In the genomic region with DNA sequence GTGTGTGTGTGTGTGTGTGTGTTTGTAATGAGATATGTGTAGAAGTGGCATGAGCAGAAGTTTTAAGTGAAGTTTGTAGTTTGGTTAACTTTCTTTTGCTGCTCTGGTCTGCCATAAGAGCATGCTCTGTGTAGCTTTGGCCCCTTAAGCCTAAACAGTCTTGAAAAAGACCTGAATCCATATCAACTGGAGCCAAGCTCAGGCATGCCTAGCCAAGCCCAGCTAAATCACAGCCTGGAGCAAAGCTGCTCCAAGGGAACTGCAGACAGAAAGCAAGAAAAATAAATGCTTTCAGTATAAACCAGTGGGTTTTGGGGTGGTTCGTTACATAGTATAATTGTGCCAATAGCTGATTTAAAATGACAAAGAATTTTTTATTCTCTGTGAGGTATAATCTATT, we compare ENCODE assay signal across 2 cellular contexts.
TF ChIP-seq lines count a peak whose summit lies in the region.

No MANE protein-coding gene starts in this region.

TF ChIP-seq in GM23338, 12 proteins besides CTCF, POLR2A, EP300 and RAD21 (continued from another document and continues in another):
- TF ChIP-seq, protein P1, sequence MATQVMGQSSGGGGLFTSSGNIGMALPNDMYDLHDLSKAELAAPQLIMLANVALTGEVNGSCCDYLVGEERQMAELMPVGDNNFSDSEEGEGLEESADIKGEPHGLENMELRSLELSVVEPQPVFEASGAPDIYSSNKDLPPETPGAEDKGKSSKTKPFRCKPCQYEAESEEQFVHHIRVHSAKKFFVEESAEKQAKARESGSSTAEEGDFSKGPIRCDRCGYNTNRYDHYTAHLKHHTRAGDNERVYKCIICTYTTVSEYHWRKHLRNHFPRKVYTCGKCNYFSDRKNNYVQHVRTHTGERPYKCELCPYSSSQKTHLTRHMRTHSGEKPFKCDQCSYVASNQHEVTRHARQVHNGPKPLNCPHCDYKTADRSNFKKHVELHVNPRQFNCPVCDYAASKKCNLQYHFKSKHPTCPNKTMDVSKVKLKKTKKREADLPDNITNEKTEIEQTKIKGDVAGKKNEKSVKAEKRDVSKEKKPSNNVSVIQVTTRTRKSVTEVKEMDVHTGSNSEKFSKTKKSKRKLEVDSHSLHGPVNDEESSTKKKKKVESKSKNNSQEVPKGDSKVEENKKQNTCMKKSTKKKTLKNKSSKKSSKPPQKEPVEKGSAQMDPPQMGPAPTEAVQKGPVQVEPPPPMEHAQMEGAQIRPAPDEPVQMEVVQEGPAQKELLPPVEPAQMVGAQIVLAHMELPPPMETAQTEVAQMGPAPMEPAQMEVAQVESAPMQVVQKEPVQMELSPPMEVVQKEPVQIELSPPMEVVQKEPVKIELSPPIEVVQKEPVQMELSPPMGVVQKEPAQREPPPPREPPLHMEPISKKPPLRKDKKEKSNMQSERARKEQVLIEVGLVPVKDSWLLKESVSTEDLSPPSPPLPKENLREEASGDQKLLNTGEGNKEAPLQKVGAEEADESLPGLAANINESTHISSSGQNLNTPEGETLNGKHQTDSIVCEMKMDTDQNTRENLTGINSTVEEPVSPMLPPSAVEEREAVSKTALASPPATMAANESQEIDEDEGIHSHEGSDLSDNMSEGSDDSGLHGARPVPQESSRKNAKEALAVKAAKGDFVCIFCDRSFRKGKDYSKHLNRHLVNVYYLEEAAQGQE (IDR thresholded peaks at IDR 0.05; ENCODE audit: unreplicated experiment): no peak
- TF ChIP-seq EZH2phosphoT487 (IDR thresholded peaks at IDR 0.05; ENCODE audit: unreplicated experiment): no peak
- no peak for TF ChIP-seq ZNF114 (CRISPR knock-in tag; IDR thresholded peaks at IDR 0.05)
- TF ChIP-seq, protein P2, sequence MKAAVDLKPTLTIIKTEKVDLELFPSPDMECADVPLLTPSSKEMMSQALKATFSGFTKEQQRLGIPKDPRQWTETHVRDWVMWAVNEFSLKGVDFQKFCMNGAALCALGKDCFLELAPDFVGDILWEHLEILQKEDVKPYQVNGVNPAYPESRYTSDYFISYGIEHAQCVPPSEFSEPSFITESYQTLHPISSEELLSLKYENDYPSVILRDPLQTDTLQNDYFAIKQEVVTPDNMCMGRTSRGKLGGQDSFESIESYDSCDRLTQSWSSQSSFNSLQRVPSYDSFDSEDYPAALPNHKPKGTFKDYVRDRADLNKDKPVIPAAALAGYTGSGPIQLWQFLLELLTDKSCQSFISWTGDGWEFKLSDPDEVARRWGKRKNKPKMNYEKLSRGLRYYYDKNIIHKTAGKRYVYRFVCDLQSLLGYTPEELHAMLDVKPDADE (IDR thresholded peaks at IDR 0.05): no peak
- TF ChIP-seq, protein P3, sequence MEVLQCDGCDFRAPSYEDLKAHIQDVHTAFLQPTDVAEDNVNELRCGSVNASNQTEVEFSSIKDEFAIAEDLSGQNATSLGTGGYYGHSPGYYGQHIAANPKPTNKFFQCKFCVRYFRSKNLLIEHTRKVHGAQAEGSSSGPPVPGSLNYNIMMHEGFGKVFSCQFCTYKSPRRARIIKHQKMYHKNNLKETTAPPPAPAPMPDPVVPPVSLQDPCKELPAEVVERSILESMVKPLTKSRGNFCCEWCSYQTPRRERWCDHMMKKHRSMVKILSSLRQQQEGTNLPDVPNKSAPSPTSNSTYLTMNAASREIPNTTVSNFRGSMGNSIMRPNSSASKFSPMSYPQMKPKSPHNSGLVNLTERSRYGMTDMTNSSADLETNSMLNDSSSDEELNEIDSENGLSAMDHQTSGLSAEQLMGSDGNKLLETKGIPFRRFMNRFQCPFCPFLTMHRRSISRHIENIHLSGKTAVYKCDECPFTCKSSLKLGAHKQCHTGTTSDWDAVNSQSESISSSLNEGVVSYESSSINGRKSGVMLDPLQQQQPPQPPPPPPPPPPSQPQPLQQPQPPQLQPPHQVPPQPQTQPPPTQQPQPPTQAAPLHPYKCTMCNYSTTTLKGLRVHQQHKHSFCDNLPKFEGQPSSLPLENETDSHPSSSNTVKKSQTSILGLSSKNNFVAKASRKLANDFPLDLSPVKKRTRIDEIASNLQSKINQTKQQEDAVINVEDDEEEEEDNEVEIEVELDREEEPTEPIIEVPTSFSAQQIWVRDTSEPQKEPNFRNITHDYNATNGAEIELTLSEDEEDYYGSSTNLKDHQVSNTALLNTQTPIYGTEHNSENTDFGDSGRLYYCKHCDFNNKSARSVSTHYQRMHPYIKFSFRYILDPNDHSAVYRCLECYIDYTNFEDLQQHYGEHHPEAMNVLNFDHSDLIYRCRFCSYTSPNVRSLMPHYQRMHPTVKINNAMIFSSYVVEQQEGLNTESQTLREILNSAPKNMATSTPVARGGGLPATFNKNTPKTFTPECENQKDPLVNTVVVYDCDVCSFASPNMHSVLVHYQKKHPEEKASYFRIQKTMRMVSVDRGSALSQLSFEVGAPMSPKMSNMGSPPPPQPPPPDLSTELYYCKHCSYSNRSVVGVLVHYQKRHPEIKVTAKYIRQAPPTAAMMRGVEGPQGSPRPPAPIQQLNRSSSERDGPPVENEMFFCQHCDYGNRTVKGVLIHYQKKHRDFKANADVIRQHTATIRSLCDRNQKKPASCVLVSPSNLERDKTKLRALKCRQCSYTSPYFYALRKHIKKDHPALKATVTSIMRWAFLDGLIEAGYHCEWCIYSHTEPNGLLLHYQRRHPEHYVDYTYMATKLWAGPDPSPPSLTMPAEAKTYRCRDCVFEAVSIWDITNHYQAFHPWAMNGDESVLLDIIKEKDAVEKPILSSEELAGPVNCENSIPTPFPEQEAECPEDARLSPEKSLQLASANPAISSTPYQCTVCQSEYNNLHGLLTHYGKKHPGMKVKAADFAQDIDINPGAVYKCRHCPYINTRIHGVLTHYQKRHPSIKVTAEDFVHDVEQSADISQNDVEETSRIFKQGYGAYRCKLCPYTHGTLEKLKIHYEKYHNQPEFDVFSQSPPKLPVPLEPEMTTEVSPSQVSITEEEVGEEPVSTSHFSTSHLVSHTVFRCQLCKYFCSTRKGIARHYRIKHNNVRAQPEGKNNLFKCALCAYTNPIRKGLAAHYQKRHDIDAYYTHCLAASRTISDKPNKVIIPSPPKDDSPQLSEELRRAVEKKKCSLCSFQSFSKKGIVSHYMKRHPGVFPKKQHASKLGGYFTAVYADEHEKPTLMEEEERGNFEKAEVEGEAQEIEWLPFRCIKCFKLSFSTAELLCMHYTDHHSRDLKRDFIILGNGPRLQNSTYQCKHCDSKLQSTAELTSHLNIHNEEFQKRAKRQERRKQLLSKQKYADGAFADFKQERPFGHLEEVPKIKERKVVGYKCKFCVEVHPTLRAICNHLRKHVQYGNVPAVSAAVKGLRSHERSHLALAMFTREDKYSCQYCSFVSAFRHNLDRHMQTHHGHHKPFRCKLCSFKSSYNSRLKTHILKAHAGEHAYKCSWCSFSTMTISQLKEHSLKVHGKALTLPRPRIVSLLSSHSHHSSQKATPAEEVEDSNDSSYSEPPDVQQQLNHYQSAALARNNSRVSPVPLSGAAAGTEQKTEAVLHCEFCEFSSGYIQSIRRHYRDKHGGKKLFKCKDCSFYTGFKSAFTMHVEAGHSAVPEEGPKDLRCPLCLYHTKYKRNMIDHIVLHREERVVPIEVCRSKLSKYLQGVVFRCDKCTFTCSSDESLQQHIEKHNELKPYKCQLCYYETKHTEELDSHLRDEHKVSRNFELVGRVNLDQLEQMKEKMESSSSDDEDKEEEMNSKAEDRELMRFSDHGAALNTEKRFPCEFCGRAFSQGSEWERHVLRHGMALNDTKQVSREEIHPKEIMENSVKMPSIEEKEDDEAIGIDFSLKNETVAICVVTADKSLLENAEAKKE (CRISPR knock-in tag; IDR thresholded peaks at IDR 0.05): no peak
- no peak for TF ChIP-seq ZNF331 (CRISPR knock-in tag; IDR thresholded peaks at IDR 0.05; ENCODE audit: low read depth)
- TF ChIP-seq STAT1 (IDR thresholded peaks at IDR 0.05; ENCODE audit: unreplicated experiment): no peak
- TF ChIP-seq CREB1 (CRISPR knock-in tag; IDR thresholded peaks at IDR 0.05; ENCODE audit: low read depth): no peak
- TF ChIP-seq EZH2 (IDR thresholded peaks at IDR 0.05; ENCODE audit: low read depth, unreplicated experiment): no peak
- TF ChIP-seq POLR2AphosphoS5 (IDR thresholded peaks at IDR 0.05; ENCODE audit: low read depth): no peak

TF ChIP-seq in WTC11, 78 proteins besides CTCF, POLR2A, EP300 and RAD21 (continued from another document and continues in another):
- TF ChIP-seq, protein P4, sequence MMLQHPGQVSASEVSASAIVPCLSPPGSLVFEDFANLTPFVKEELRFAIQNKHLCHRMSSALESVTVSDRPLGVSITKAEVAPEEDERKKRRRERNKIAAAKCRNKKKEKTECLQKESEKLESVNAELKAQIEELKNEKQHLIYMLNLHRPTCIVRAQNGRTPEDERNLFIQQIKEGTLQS (CRISPR knock-in tag; conservative IDR thresholded peaks at IDR 0.05): no peak
- TF ChIP-seq JAZF1 (CRISPR knock-in tag; IDR thresholded peaks at IDR 0.05) (no peak), ZNF219 (CRISPR knock-in tag; IDR thresholded peaks at IDR 0.05; ENCODE audit: borderline replicate concordance) (no peak), CREB1 (CRISPR knock-in tag; IDR thresholded peaks at IDR 0.05) (no peak), ETV6 (CRISPR knock-in tag; IDR thresholded peaks at IDR 0.05) (no peak)
- TF ChIP-seq, protein P5, sequence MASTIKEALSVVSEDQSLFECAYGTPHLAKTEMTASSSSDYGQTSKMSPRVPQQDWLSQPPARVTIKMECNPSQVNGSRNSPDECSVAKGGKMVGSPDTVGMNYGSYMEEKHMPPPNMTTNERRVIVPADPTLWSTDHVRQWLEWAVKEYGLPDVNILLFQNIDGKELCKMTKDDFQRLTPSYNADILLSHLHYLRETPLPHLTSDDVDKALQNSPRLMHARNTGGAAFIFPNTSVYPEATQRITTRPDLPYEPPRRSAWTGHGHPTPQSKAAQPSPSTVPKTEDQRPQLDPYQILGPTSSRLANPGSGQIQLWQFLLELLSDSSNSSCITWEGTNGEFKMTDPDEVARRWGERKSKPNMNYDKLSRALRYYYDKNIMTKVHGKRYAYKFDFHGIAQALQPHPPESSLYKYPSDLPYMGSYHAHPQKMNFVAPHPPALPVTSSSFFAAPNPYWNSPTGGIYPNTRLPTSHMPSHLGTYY (CRISPR knock-in tag; IDR thresholded peaks at IDR 0.05): no peak
- TF ChIP-seq, protein P6, sequence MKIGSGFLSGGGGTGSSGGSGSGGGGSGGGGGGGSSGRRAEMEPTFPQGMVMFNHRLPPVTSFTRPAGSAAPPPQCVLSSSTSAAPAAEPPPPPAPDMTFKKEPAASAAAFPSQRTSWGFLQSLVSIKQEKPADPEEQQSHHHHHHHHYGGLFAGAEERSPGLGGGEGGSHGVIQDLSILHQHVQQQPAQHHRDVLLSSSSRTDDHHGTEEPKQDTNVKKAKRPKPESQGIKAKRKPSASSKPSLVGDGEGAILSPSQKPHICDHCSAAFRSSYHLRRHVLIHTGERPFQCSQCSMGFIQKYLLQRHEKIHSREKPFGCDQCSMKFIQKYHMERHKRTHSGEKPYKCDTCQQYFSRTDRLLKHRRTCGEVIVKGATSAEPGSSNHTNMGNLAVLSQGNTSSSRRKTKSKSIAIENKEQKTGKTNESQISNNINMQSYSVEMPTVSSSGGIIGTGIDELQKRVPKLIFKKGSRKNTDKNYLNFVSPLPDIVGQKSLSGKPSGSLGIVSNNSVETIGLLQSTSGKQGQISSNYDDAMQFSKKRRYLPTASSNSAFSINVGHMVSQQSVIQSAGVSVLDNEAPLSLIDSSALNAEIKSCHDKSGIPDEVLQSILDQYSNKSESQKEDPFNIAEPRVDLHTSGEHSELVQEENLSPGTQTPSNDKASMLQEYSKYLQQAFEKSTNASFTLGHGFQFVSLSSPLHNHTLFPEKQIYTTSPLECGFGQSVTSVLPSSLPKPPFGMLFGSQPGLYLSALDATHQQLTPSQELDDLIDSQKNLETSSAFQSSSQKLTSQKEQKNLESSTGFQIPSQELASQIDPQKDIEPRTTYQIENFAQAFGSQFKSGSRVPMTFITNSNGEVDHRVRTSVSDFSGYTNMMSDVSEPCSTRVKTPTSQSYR (CRISPR knock-in tag; IDR thresholded peaks at IDR 0.05): no peak
- TF ChIP-seq, protein P7, sequence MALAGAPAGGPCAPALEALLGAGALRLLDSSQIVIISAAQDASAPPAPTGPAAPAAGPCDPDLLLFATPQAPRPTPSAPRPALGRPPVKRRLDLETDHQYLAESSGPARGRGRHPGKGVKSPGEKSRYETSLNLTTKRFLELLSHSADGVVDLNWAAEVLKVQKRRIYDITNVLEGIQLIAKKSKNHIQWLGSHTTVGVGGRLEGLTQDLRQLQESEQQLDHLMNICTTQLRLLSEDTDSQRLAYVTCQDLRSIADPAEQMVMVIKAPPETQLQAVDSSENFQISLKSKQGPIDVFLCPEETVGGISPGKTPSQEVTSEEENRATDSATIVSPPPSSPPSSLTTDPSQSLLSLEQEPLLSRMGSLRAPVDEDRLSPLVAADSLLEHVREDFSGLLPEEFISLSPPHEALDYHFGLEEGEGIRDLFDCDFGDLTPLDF (CRISPR knock-in tag; IDR thresholded peaks at IDR 0.05): no peak
- TF ChIP-seq, protein P8, sequence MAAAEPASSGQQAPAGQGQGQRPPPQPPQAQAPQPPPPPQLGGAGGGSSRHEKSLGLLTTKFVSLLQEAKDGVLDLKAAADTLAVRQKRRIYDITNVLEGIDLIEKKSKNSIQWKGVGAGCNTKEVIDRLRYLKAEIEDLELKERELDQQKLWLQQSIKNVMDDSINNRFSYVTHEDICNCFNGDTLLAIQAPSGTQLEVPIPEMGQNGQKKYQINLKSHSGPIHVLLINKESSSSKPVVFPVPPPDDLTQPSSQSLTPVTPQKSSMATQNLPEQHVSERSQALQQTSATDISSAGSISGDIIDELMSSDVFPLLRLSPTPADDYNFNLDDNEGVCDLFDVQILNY (CRISPR knock-in tag; IDR thresholded peaks at IDR 0.05): no peak
- TF ChIP-seq, protein P9, sequence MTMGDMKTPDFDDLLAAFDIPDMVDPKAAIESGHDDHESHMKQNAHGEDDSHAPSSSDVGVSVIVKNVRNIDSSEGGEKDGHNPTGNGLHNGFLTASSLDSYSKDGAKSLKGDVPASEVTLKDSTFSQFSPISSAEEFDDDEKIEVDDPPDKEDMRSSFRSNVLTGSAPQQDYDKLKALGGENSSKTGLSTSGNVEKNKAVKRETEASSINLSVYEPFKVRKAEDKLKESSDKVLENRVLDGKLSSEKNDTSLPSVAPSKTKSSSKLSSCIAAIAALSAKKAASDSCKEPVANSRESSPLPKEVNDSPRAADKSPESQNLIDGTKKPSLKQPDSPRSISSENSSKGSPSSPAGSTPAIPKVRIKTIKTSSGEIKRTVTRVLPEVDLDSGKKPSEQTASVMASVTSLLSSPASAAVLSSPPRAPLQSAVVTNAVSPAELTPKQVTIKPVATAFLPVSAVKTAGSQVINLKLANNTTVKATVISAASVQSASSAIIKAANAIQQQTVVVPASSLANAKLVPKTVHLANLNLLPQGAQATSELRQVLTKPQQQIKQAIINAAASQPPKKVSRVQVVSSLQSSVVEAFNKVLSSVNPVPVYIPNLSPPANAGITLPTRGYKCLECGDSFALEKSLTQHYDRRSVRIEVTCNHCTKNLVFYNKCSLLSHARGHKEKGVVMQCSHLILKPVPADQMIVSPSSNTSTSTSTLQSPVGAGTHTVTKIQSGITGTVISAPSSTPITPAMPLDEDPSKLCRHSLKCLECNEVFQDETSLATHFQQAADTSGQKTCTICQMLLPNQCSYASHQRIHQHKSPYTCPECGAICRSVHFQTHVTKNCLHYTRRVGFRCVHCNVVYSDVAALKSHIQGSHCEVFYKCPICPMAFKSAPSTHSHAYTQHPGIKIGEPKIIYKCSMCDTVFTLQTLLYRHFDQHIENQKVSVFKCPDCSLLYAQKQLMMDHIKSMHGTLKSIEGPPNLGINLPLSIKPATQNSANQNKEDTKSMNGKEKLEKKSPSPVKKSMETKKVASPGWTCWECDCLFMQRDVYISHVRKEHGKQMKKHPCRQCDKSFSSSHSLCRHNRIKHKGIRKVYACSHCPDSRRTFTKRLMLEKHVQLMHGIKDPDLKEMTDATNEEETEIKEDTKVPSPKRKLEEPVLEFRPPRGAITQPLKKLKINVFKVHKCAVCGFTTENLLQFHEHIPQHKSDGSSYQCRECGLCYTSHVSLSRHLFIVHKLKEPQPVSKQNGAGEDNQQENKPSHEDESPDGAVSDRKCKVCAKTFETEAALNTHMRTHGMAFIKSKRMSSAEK (CRISPR knock-in tag; IDR thresholded peaks at IDR 0.05; ENCODE audit: borderline replicate concordance): no peak
